In the genomic region with DNA sequence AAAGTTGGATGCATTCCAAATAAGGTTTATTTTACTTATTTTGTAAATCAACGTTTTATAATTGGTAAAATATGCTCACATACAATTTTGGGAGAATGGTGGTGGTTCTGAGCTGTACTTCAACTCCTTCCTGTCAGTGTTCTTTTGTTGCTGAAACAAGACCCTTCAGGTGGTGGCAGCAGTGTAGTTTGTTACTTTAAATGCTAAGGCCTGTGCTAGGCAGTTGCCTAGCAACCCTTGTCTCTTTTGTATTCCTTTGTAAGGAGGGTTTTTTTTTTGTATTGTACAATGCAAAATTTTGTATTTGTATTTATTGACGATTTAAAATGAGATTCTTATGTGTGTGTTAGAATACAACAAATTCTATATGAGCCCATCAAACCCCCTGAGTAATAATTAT, we compare ENCODE assay signal across 18 cellular contexts.
DNase-seq lines count a peak whose midpoint lies in the region; ATAC-seq, FAIRE-seq and TF ChIP-seq lines count a peak whose summit lies in the region.
"Had no signal": no experiment of that assay in that cellular context is flagged by ENCODE, and none has a peak within 500 bp of the region (broad histone marks: within the 10 kb centered on the region; RNA-seq: fewer than 3 reads in every experiment).

No MANE protein-coding gene starts in this region.

- no peak overlapping the region for H2AFZ ChIP-seq in GM12878 (ENCODE audit: control insufficient read depth, low read depth, low read length)
- H2AFZ ChIP-seq in neural cell (ENCODE audit: low read depth, low read length): peak overlapping the region; percentile 22

- FAIRE-seq in GM12878 (lab: Jason Lieb, UNC): no peak
- FAIRE-seq: astrocyte had no signal

- RAD21 ChIA-PET in GM12878 (lab: Charles Lee; ENCODE audit: unreplicated experiment): no interaction called here

- H3K4me1 ChIP-seq in GM12878 (ENCODE audit: control insufficient read depth, insufficient read depth, low read length): no peaks in the 10 kb centered on the region
- H3K4me1 ChIP-seq: BLaER1 had no signal

- H3K27ac Mint-ChIP-seq in chondrocyte (ENCODE audit: unreplicated experiment) (no peak overlapping the region), immature natural killer cell (no peak overlapping the region)

- no TSS peak for BruUV-seq in GM12878 (replicated peaks; lab: Mats Ljungman, UMichigan)

- H3K4me3 Mint-ChIP-seq in chondrocyte (ENCODE audit: unreplicated experiment) (no peak overlapping the region), immature natural killer cell (no peak overlapping the region)

- DNase-seq in H7 (peak; percentile 65), M059J (ENCODE audit: low read depth) (peak; percentile 54), GM12878 (ENCODE audit: low read depth, low spot score) (no peak), GM13976 (ENCODE audit: low spot score) (no peak), chondrocyte (ENCODE audit: low spot score) (no peak), immature natural killer cell (no peak)
- DNase-seq: activated CD4-positive, CD25-positive, alpha-beta regulatory T cell treated with anti-CD3 and anti-CD28 coated beads, Interleukin-2, amount 50 U/mL, for 72 hours; cortex of kidney; DND-41; erythroblast; midbrain; NCI-H526; stimulated activated CD4-positive, alpha-beta T cell treated with anti-CD3 and anti-CD28 coated beads, Interleukin-4, amount 100 ng/mL, for 24 hours; T-helper 1 cell had no signal

- no peak for TF ChIP-seq POLR2A in GM12878 (IDR thresholded peaks at IDR 0.05; ENCODE audit: low read depth, low read length)

- H3K9me2 ChIP-seq in neural cell (ENCODE audit: insufficient read depth, low read length): no peaks in the 10 kb centered on the region

- SMC1A ChIA-PET in GM12878 (lab: Charles Lee; ENCODE audit: uncharacterized antibody, unreplicated experiment): interaction anchor here (0.7 to 2.1 kb wide), 2 partner anchors 13 to 54 kb away, joined by 3 to 5 read pairs; no protein-coding TSS in a partner anchor

- H3K36me3 Mint-ChIP-seq in chondrocyte (ENCODE audit: low read depth) (no peaks in the 10 kb centered on the region), immature natural killer cell (no peaks in the 10 kb centered on the region)

- in situ Hi-C loops in GM12878 (cut with MboI) (no loop called here), GM13976 (cut with MboI; ENCODE audit: low sequenced_read_pairs, unreplicated experiment) (no loop called here)

- POLR2A ChIA-PET in GM12878 (lab: Charles Lee): no interaction called here

- no peaks in the 10 kb centered on the region for H3K9me3 ChIP-seq in GM12878 (replicated peaks; ENCODE audit: control insufficient read depth, insufficient read depth, low read length)
- H3K9me3 ChIP-seq in neural cell (ENCODE audit: low read length): no peaks in the 10 kb centered on the region
- H3K9me3 ChIP-seq: thoracic aorta had no signal

- ATAC-seq in GM12878: 0 out of 3 replicates have a peak, but pooled peaks have one; percentile 31

- TF ChIP-seq EP300 in GM12878 (IDR thresholded peaks at IDR 0.05; ENCODE audit: borderline replicate concordance in 1 of 2, control insufficient read depth in 1 of 2, low read depth in 2 of 2, low read length in 2 of 2): no peak
- TF ChIP-seq EP300 in neural cell (conservative IDR thresholded peaks at IDR 0.05; ENCODE audit: poor library complexity, severe bottlenecking): peak; percentile 69

- H3K27me3 Mint-ChIP-seq in chondrocyte (ENCODE audit: low read depth) (peaks cover 12% of the 10 kb centered on the region), immature natural killer cell (ENCODE audit: low read depth in 3 of 3) (peaks cover 0 to 3% (median 3%) of the 10 kb centered on the region in 3 donors)

- H3K27me3 ChIP-seq in H7 (ENCODE audit: control insufficient read depth, insufficient read depth, low read length): no peaks in the 10 kb centered on the region
- no peaks in the 10 kb centered on the region for H3K27me3 ChIP-seq in GM12878 (replicated peaks in 1 of 2; ENCODE audit: control insufficient read depth in 2 of 2, insufficient read depth in 2 of 2, low read length in 1 of 2)
- no peaks in the 10 kb centered on the region for H3K27me3 ChIP-seq in neural cell (ENCODE audit: insufficient read depth, low read depth, low read length)
- H3K27me3 ChIP-seq: BLaER1 had no signal

- intact Hi-C loops in GM12878 (cut with micrococcal nuclease; ENCODE audit: unreplicated experiment): no loop called here

- H3K79me2 ChIP-seq in GM12878 (ENCODE audit: control insufficient read depth, insufficient read depth, low read length) (no peaks in the 10 kb centered on the region), neural cell (replicated peaks; ENCODE audit: insufficient read depth, low read length) (no peaks in the 10 kb centered on the region)

- H3K27ac ChIP-seq in GM12878 (ENCODE audit: control insufficient read depth, insufficient read depth) (no peak overlapping the region), neural cell (ENCODE audit: low read length) (peak overlapping the region; percentile 73)
- H3K27ac ChIP-seq: BLaER1, thoracic aorta had no signal

- no peak overlapping the region for H3K9ac ChIP-seq in GM12878 (ENCODE audit: control insufficient read depth, insufficient read depth, low read length)
- peak overlapping the region; percentile 10 for H3K9ac ChIP-seq in neural cell (ENCODE audit: low read length)
- H3K9ac ChIP-seq: BLaER1 had no signal

- no peaks in the 10 kb centered on the region for H3F3A ChIP-seq in neural cell (ENCODE audit: insufficient read depth, low read length, poor library complexity, severe bottlenecking)

- TF ChIP-seq RAD21 in GM12878 (IDR thresholded peaks at IDR 0.05; ENCODE audit: insufficient read depth, low read depth, low read length): 0 out of 2 replicates have a peak, but pooled peaks have one; percentile 19
- peak; percentile 78 for TF ChIP-seq RAD21 in neural cell (conservative IDR thresholded peaks at IDR 0.05)

- TF ChIP-seq CTCF in GM12878 (IDR thresholded peaks at IDR 0.05 in 2 of 3, conservative IDR thresholded peaks at IDR 0.05 in 1 of 3; ENCODE audit: control insufficient read depth in 2 of 3, extremely low read depth in 1 of 3, insufficient read depth in 1 of 3, low read depth in 3 of 3, low read length in 3 of 3) (no peak; a peak in 1 of 6 replicates), neural cell (IDR thresholded peaks at IDR 0.05; ENCODE audit: poor library complexity, severe bottlenecking) (peak; percentile 75), GM13976 (IDR thresholded peaks at IDR 0.05; ENCODE audit: borderline replicate concordance, control extremely low read depth, extremely low read depth, insufficient read depth, missing control alignments) (no peak), chondrocyte (IDR thresholded peaks at IDR 0.05) (no peak)

- H3K4me1 Mint-ChIP-seq in chondrocyte (ENCODE audit: low read depth) (no peaks in the 10 kb centered on the region), immature natural killer cell (no peaks in the 10 kb centered on the region)

- CTCF ChIA-PET in GM12878 (lab: Yijun Ruan, JAX): no interaction called here

- H3K4me2 ChIP-seq in GM12878 (ENCODE audit: control insufficient read depth, insufficient read depth): no peak overlapping the region
- H3K4me2 ChIP-seq in neural cell (ENCODE audit: low read length): peak overlapping the region; percentile 13
- H3K4me2 ChIP-seq: BLaER1 had no signal

- H3K9me3 Mint-ChIP-seq in chondrocyte (ENCODE audit: low read depth) (no peaks in the 10 kb centered on the region), immature natural killer cell (peaks cover 0 to 3% (median under 1%) of the 10 kb centered on the region in 6 donors)

- 0% methylated on average over 2 of the region's 2 CpGs for WGBS in GM12878 (ENCODE audit: insufficient coverage, insufficient replicate concordance, low lambda C conversion rate, missing lambda C conversion rate)

- H4K20me1 ChIP-seq in GM12878 (ENCODE audit: control insufficient read depth, insufficient read depth) (no peaks in the 10 kb centered on the region), neural cell (ENCODE audit: insufficient read depth) (no peaks in the 10 kb centered on the region)
- H4K20me1 ChIP-seq: BLaER1 had no signal

- no peak overlapping the region for H3K4me3 ChIP-seq in H7 (ENCODE audit: insufficient read depth, low read depth, low read length)
- H3K4me3 ChIP-seq in GM12878: no peak overlapping the region
- no peak overlapping the region for H3K4me3 ChIP-seq in neural cell (ENCODE audit: low read length)
- H3K4me3 ChIP-seq: BLaER1, thoracic aorta had no signal

- no peaks in the 10 kb centered on the region for H3K36me3 ChIP-seq in H7 (replicated peaks; ENCODE audit: control insufficient read depth, insufficient read depth, low read length)
- H3K36me3 ChIP-seq in GM12878 (ENCODE audit: control insufficient read depth in 2 of 2, insufficient read depth in 2 of 2, low read length in 1 of 2): no peaks in the 10 kb centered on the region
- H3K36me3 ChIP-seq in neural cell (ENCODE audit: insufficient read depth, low read length): no peaks in the 10 kb centered on the region
- H3K36me3 ChIP-seq: BLaER1, thoracic aorta had no signal

TF ChIP-seq in GM12878, 131 proteins besides CTCF, POLR2A, EP300 and RAD21:
- TF ChIP-seq FOXK2 (IDR thresholded peaks at IDR 0.05) (no peak), BMI1 (IDR thresholded peaks at IDR 0.05; ENCODE audit: borderline replicate concordance) (peak; percentile 87)

TF ChIP-seq in neural cell, 6 proteins besides CTCF, POLR2A, EP300 and RAD21 (continues in another document):
- TF ChIP-seq EZH2 (IDR thresholded peaks at IDR 0.05; ENCODE audit: borderline replicate concordance, insufficient read depth, low read length, poor library complexity, severe bottlenecking): no peak

Comparison
In these comparisons a context has a peak if more than half of its experiments do, and no peak if none do; other contexts are left out.
1. DNase-seq: peak in H7 (single experiment) and M059J (single experiment); none in GM12878 (single experiment), GM13976 (single experiment), chondrocyte (single experiment) and immature natural killer cell (0 of 3).